8 cellular contexts compared by ENCODE assay signal in the genomic region with DNA sequence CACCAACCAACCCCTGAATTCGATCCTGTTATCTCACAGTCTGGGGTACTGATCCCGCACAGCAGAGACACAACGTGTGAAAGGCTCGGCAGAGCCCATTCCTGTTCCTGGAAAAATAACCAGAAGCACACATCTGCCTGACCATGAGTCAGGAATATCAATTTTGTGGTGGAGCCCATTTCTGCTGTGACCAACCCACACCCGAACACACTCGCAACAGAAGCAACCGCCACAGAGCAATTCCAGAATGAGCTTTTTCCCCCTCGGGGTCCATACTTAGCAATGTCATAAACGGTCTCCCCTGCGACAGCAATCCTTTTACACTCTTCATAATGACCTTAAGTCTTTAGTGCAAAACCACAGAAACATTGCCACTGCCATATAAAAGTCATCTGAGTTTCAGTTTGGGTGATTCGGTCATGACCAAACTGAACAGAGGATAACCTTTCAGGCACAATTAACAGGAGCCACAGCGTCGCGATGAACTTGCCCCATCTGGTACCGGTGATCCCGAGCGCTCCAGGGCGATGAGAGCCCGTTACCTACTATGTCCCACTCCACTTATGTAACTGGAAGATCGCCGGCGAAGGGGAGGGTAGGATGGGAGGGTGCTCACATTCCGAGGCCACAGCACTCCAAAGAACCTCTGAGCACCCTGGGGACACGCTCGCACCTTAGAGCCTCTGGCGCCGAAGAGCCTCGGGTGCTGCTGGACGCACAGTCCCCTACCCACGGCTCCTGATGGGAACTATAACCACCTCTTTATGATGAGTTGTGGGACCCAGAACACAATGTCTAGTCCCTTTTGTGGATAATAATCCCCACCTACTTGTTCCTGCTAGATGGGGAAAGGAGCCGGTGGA. TPM values are rescaled to one million over a fixed set of nuclear protein-coding genes. Genes with fewer than 3 reads are reported as not detected.
DNase-seq lines count a peak whose midpoint lies in the region; ATAC-seq and TF ChIP-seq lines count a peak whose summit lies in the region.

No MANE protein-coding gene starts in this region.

- H3K4me1 ChIP-seq in lower lobe of right lung (peaks cover 42% of the 10 kb centered on the region), thoracic aorta (ENCODE audit: control insufficient read depth in 1 of 2, low read depth in 2 of 2) (peaks cover 17 to 43% of the 10 kb centered on the region in 2 donors)

- intact Hi-C loops in lower lobe of right lung (cut with DNase I), result no loop called here

- peak; percentile 21 to 33 for ATAC-seq in activated CD4-positive, CD25-positive, alpha-beta regulatory T cell treated with anti-CD3 and anti-CD28 coated beads, Interleukin-2, amount 50 U/mL, for 24 hours
- ATAC-seq in lower lobe of right lung (peak; percentile 32 to 37), thoracic aorta (ENCODE audit: insufficient number of reproducible peaks, low FRiP score, low read depth) (no peak)

- H3K36me3 ChIP-seq in lower lobe of right lung (no peaks in the 10 kb centered on the region), thoracic aorta (no peaks in the 10 kb centered on the region)

- no peak for TF ChIP-seq CTCF in lower lobe of right lung (IDR thresholded peaks at IDR 0.05)
- TF ChIP-seq CTCF in thoracic aorta (IDR thresholded peaks at IDR 0.05), result no peak

- H3K27ac ChIP-seq in cingulate gyrus (ENCODE audit: low read depth, low read length), result peak overlapping the region; percentile 91
- peak overlapping the region; percentile 91 for H3K27ac ChIP-seq in lower lobe of right lung
- H3K27ac ChIP-seq in thoracic aorta, result peak overlapping the region; percentile 75 to 89

- DNase-seq in activated CD4-positive, CD25-positive, alpha-beta regulatory T cell (lab: John Stamatoyannopoulos, UW), result no peak
- DNase-seq in RPMI8226 (peak; percentile 23), lower lobe of right lung (peak; percentile 42), thoracic aorta (ENCODE audit: low spot score) (no peak), GDM1 (lab: John Stamatoyannopoulos, UW) (no peak), NCI-H226 (no peak)

- H3K27me3 ChIP-seq in lower lobe of right lung (ENCODE audit: low read depth) (no peaks in the 10 kb centered on the region), thoracic aorta (replicated peaks; ENCODE audit: insufficient read depth) (no peaks in the 10 kb centered on the region)

- H3K4me3 ChIP-seq in lower lobe of right lung (peak overlapping the region; percentile 66), thoracic aorta (peak overlapping the region; percentile 72)

- H3K9me3 ChIP-seq in lower lobe of right lung (no peaks in the 10 kb centered on the region), thoracic aorta (no peaks in the 10 kb centered on the region)

RNA-seq across cellular contexts. Expression of a gene that starts 1.1 kb away (rescaled TPM):
- total RNA-seq in lower lobe of right lung (57.6 TPM), thoracic aorta (100 to 1,000 TPM in 1 of 2 donors, 10 to 100 TPM in 1; 57.0 to 113 TPM)

RNA-seq across cellular contexts. Expression of a gene that starts 47.7 kb away (rescaled TPM):
- total RNA-seq in lower lobe of right lung (not detected), thoracic aorta (not detected)

Comparison
In these comparisons a context has a peak if more than half of its experiments do, and no peak if none do; other contexts are left out.
1. DNase-seq: peak in RPMI8226 (single experiment) and lower lobe of right lung (single experiment); none in activated CD4-positive, CD25-positive, alpha-beta regulatory T cell (0 of 4), thoracic aorta (single experiment), GDM1 (single experiment) and NCI-H226 (single experiment).
2. Peak in every context shown above with its lines, with median percentiles within 50 percentile points of each other: H3K27ac ChIP-seq.